Comparison of ENCODE assay signal across 1 cellular context in the genomic region with DNA sequence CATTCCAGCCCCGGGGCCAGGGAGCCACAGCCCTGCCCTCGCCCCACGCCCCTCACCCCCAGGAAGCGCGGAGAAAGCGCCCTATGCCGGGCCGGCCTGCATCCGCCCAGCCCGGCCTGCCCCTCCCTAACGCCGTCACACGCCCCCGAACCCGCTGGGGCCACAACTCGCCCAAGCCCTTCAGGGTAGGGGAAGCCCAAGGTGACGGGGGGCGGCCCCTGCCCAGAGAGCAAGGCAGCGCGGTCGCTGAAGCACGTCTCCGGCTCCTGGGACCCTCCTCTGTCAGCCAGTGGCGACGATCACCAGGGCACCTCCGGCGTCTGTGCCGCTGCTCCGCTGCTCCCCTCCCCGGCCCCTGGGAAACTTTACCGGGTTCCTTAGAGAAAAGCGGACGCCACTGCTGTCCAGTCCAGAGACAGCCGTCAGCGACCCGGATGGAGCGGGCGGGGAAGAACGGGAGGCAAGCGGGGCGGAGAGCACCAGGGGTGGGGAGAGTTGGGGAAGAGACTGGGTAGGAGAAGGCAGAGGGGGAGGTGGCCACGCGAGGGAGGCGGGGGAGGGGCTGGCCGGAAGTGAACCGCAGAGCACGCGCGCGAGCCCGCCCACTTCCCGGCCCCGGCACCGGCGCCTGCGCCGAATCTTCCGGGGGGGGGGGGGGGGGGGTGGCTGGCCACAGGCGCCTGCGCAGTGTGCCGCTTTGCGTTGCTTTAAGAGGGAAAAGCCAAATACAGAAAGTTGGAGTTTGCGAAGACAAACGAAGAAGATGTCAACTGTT.
TF ChIP-seq lines count a peak whose summit lies in the region.

A gene with protein sequence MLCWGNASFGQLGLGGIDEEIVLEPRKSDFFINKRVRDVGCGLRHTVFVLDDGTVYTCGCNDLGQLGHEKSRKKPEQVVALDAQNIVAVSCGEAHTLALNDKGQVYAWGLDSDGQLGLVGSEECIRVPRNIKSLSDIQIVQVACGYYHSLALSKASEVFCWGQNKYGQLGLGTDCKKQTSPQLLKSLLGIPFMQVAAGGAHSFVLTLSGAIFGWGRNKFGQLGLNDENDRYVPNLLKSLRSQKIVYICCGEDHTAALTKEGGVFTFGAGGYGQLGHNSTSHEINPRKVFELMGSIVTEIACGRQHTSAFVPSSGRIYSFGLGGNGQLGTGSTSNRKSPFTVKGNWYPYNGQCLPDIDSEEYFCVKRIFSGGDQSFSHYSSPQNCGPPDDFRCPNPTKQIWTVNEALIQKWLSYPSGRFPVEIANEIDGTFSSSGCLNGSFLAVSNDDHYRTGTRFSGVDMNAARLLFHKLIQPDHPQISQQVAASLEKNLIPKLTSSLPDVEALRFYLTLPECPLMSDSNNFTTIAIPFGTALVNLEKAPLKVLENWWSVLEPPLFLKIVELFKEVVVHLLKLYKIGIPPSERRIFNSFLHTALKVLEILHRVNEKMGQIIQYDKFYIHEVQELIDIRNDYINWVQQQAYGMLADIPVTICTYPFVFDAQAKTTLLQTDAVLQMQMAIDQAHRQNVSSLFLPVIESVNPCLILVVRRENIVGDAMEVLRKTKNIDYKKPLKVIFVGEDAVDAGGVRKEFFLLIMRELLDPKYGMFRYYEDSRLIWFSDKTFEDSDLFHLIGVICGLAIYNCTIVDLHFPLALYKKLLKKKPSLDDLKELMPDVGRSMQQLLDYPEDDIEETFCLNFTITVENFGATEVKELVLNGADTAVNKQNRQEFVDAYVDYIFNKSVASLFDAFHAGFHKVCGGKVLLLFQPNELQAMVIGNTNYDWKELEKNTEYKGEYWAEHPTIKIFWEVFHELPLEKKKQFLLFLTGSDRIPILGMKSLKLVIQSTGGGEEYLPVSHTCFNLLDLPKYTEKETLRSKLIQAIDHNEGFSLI (minus strand): TSS at position 509 of the 775 bp plus-strand sequence. CDS start 2,175 bp downstream, outside the sequence.

TF ChIP-seq in GM12878, 131 proteins besides CTCF, POLR2A, EP300 and RAD21 (continued from another document and continues in another):
- TF ChIP-seq, protein P1, sequence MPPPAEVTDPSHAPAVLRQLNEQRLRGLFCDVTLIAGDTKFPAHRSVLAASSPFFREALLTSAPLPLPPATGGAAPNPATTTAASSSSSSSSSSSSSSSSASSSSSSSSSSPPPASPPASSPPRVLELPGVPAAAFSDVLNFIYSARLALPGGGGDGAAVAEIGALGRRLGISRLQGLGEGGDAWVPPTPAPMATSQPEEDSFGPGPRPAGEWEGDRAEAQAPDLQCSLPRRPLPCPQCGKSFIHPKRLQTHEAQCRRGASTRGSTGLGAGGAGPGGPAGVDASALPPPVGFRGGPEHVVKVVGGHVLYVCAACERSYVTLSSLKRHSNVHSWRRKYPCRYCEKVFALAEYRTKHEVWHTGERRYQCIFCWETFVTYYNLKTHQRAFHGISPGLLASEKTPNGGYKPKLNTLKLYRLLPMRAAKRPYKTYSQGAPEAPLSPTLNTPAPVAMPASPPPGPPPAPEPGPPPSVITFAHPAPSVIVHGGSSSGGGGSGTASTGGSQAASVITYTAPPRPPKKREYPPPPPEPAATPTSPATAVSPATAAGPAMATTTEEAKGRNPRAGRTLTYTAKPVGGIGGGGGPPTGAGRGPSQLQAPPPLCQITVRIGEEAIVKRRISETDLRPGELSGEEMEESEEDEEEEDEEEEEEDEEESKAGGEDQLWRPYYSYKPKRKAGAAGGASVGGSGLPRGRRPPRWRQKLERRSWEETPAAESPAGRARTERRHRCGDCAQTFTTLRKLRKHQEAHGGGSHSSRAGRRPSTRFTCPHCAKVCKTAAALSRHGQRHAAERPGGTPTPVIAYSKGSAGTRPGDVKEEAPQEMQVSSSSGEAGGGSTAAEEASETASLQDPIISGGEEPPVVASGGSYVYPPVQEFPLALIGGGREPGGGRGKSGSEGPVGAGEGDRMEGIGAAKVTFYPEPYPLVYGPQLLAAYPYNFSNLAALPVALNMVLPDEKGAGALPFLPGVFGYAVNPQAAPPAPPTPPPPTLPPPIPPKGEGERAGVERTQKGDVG (CRISPR knock-in tag; IDR thresholded peaks at IDR 0.05): no peak
- TF ChIP-seq ZNF24 (IDR thresholded peaks at IDR 0.05) (no peak), ZNF274 (IDR thresholded peaks at IDR 0.05; ENCODE audit: insufficient read depth, insufficient read length) (no peak), YY1 (IDR thresholded peaks at IDR 0.05; ENCODE audit: low read depth, low read length) (no peak; the same call in 1 of the 2 replicates), JUND (IDR thresholded peaks at IDR 0.05; ENCODE audit: low read depth, low read length) (no peak), KAT2A (conservative IDR thresholded peaks at IDR 0.05; ENCODE audit: control insufficient read depth, low read depth, low read length) (no peak), PAX5 (IDR thresholded peaks at IDR 0.05; ENCODE audit: borderline replicate concordance, low read depth, low read length) (peak; percentile 81), MYB (IDR thresholded peaks at IDR 0.05; ENCODE audit: borderline replicate concordance, low read depth, low read length) (no peak), SMC3 (IDR thresholded peaks at IDR 0.05; ENCODE audit: borderline replicate concordance, low read length) (no peak; the same call in 1 of the 2 replicates), NFYA (IDR thresholded peaks at IDR 0.05; ENCODE audit: borderline replicate concordance, low read depth, low read length) (no peak), RBBP5 (conservative IDR thresholded peaks at IDR 0.05) (no peak), IRF4 (IDR thresholded peaks at IDR 0.05; ENCODE audit: low read depth, low read length) (no peak), SUZ12 (IDR thresholded peaks at IDR 0.05; ENCODE audit: unreplicated experiment) (no peak), SMAD1 (IDR thresholded peaks at IDR 0.05; ENCODE audit: low read depth, partially characterized antibody) (peak; percentile 79), NBN (IDR thresholded peaks at IDR 0.05) (peak; percentile 95), RFX5 (IDR thresholded peaks at IDR 0.05; ENCODE audit: low read depth, low read length) (no peak; the same call in 1 of the 2 replicates), NRF1 (conservative IDR thresholded peaks at IDR 0.05; ENCODE audit: low read depth, low read length) (peak; percentile 51), POLR2AphosphoS2 (IDR thresholded peaks at IDR 0.05; ENCODE audit: low read depth, low read length) (0 out of 2 replicates have a peak, but pooled peaks have one; percentile 49), JUNB (IDR thresholded peaks at IDR 0.05) (no peak), ZNF384 (IDR thresholded peaks at IDR 0.05; ENCODE audit: borderline replicate concordance, low read depth, low read length) (no peak), MEF2B (IDR thresholded peaks at IDR 0.05; ENCODE audit: partially characterized antibody, poor library complexity, severe bottlenecking) (peak; percentile 59), TAF1 (IDR thresholded peaks at IDR 0.05; ENCODE audit: borderline replicate concordance, low read depth, low read length) (peak; percentile 68), CBFB (IDR thresholded peaks at IDR 0.05; ENCODE audit: low read depth) (peak; percentile 68), CBX5 (IDR thresholded peaks at IDR 0.05; ENCODE audit: low read depth) (peak; percentile 48), ATF7 (IDR thresholded peaks at IDR 0.05; ENCODE audit: low read depth) (peak; percentile 70), GABPA (IDR thresholded peaks at IDR 0.05; ENCODE audit: low read depth) (peak; percentile 71; the same call in 1 of the 2 replicates)
- TF ChIP-seq, protein P2, sequence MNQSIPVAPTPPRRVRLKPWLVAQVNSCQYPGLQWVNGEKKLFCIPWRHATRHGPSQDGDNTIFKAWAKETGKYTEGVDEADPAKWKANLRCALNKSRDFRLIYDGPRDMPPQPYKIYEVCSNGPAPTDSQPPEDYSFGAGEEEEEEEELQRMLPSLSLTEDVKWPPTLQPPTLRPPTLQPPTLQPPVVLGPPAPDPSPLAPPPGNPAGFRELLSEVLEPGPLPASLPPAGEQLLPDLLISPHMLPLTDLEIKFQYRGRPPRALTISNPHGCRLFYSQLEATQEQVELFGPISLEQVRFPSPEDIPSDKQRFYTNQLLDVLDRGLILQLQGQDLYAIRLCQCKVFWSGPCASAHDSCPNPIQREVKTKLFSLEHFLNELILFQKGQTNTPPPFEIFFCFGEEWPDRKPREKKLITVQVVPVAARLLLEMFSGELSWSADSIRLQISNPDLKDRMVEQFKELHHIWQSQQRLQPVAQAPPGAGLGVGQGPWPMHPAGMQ (IDR thresholded peaks at IDR 0.05; ENCODE audit: borderline replicate concordance): no peak
- TF ChIP-seq, protein P3, sequence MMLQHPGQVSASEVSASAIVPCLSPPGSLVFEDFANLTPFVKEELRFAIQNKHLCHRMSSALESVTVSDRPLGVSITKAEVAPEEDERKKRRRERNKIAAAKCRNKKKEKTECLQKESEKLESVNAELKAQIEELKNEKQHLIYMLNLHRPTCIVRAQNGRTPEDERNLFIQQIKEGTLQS (IDR thresholded peaks at IDR 0.05; ENCODE audit: borderline replicate concordance, extremely low read depth, low read depth, low read length): no peak
- TF ChIP-seq, protein P4, sequence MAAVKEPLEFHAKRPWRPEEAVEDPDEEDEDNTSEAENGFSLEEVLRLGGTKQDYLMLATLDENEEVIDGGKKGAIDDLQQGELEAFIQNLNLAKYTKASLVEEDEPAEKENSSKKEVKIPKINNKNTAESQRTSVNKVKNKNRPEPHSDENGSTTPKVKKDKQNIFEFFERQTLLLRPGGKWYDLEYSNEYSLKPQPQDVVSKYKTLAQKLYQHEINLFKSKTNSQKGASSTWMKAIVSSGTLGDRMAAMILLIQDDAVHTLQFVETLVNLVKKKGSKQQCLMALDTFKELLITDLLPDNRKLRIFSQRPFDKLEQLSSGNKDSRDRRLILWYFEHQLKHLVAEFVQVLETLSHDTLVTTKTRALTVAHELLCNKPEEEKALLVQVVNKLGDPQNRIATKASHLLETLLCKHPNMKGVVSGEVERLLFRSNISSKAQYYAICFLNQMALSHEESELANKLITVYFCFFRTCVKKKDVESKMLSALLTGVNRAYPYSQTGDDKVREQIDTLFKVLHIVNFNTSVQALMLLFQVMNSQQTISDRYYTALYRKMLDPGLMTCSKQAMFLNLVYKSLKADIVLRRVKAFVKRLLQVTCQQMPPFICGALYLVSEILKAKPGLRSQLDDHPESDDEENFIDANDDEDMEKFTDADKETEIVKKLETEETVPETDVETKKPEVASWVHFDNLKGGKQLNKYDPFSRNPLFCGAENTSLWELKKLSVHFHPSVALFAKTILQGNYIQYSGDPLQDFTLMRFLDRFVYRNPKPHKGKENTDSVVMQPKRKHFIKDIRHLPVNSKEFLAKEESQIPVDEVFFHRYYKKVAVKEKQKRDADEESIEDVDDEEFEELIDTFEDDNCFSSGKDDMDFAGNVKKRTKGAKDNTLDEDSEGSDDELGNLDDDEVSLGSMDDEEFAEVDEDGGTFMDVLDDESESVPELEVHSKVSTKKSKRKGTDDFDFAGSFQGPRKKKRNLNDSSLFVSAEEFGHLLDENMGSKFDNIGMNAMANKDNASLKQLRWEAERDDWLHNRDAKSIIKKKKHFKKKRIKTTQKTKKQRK (IDR thresholded peaks at IDR 0.05; ENCODE audit: low read depth, low read length): no peak
- TF ChIP-seq, protein P5, sequence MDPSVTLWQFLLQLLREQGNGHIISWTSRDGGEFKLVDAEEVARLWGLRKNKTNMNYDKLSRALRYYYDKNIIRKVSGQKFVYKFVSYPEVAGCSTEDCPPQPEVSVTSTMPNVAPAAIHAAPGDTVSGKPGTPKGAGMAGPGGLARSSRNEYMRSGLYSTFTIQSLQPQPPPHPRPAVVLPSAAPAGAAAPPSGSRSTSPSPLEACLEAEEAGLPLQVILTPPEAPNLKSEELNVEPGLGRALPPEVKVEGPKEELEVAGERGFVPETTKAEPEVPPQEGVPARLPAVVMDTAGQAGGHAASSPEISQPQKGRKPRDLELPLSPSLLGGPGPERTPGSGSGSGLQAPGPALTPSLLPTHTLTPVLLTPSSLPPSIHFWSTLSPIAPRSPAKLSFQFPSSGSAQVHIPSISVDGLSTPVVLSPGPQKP (IDR thresholded peaks at IDR 0.05; ENCODE audit: low read depth, low read length): peak; percentile 82
- TF ChIP-seq, protein P6, sequence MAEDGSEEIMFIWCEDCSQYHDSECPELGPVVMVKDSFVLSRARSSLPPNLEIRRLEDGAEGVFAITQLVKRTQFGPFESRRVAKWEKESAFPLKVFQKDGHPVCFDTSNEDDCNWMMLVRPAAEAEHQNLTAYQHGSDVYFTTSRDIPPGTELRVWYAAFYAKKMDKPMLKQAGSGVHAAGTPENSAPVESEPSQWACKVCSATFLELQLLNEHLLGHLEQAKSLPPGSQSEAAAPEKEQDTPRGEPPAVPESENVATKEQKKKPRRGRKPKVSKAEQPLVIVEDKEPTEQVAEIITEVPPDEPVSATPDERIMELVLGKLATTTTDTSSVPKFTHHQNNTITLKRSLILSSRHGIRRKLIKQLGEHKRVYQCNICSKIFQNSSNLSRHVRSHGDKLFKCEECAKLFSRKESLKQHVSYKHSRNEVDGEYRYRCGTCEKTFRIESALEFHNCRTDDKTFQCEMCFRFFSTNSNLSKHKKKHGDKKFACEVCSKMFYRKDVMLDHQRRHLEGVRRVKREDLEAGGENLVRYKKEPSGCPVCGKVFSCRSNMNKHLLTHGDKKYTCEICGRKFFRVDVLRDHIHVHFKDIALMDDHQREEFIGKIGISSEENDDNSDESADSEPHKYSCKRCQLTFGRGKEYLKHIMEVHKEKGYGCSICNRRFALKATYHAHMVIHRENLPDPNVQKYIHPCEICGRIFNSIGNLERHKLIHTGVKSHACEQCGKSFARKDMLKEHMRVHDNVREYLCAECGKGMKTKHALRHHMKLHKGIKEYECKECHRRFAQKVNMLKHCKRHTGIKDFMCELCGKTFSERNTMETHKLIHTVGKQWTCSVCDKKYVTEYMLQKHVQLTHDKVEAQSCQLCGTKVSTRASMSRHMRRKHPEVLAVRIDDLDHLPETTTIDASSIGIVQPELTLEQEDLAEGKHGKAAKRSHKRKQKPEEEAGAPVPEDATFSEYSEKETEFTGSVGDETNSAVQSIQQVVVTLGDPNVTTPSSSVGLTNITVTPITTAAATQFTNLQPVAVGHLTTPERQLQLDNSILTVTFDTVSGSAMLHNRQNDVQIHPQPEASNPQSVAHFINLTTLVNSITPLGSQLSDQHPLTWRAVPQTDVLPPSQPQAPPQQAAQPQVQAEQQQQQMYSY (CRISPR knock-in tag; IDR thresholded peaks at IDR 0.05): no peak
- TF ChIP-seq, protein P7, sequence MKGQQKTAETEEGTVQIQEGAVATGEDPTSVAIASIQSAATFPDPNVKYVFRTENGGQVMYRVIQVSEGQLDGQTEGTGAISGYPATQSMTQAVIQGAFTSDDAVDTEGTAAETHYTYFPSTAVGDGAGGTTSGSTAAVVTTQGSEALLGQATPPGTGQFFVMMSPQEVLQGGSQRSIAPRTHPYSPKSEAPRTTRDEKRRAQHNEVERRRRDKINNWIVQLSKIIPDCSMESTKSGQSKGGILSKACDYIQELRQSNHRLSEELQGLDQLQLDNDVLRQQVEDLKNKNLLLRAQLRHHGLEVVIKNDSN (IDR thresholded peaks at IDR 0.05; ENCODE audit: borderline replicate concordance, extremely low read length, insufficient read depth, low read depth, low read length): no peak
- TF ChIP-seq, protein P8, sequence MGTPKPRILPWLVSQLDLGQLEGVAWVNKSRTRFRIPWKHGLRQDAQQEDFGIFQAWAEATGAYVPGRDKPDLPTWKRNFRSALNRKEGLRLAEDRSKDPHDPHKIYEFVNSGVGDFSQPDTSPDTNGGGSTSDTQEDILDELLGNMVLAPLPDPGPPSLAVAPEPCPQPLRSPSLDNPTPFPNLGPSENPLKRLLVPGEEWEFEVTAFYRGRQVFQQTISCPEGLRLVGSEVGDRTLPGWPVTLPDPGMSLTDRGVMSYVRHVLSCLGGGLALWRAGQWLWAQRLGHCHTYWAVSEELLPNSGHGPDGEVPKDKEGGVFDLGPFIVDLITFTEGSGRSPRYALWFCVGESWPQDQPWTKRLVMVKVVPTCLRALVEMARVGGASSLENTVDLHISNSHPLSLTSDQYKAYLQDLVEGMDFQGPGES (IDR thresholded peaks at IDR 0.05): 0 out of 2 replicates have a peak, but pooled peaks have one; percentile 8
